20 cellular contexts compared by ENCODE assay signal in genomic region chr10:6704891-6705290, GRCh38.
"Had no signal": no experiment of that assay in that cellular context is flagged by ENCODE, and none has a peak within 500 bp of the region (broad histone marks: within the 10 kb centered on the region; RNA-seq: fewer than 3 reads in every experiment).

No MANE protein-coding gene starts in this region.

- H3K4me1 Mint-ChIP-seq: immature natural killer cell, mesothelial cell of epicardium, naive B cell had no signal

- H3K27me3 ChIP-seq: hepatocyte had no signal

- H3K27ac Mint-ChIP-seq: immature natural killer cell, mesothelial cell of epicardium, naive B cell had no signal

- H3K36me3 Mint-ChIP-seq: immature natural killer cell, mesothelial cell of epicardium had no signal

- H3K4me3 ChIP-seq: coronary artery, dorsolateral prefrontal cortex, esophagus muscularis mucosa, gastroesophageal sphincter, heart left ventricle, hepatocyte, left lung, lower lobe of right lung, mucosa of descending colon had no signal

- H3K9me3 Mint-ChIP-seq: immature natural killer cell, mesothelial cell of epicardium had no signal

- H3K36me3 ChIP-seq: esophagus muscularis mucosa, gastroesophageal sphincter, heart left ventricle, left lung, lower lobe of right lung had no signal

- H3K4me1 ChIP-seq: esophagus muscularis mucosa, foreskin keratinocyte, gastroesophageal sphincter, heart left ventricle, left lung, lower lobe of right lung had no signal

- DNase-seq: dermis blood vessel endothelial cell; dorsolateral prefrontal cortex; effector CD4-positive, alpha-beta T cell; effector memory CD4-positive, alpha-beta T cell; foreskin keratinocyte; heart left ventricle; hypothalamus; immature natural killer cell; left cardiac atrium; left lung; left ventricle myocardium superior; lower lobe of right lung; mesenchymal stem cell; mucosa of descending colon; naive B cell had no signal

- ATAC-seq: foreskin keratinocyte, gastroesophageal sphincter, heart left ventricle, left cardiac atrium, left lung, left ventricle myocardium superior, lower lobe of right lung, mucosa of descending colon had no signal

- H3K4me3 Mint-ChIP-seq: immature natural killer cell, mesothelial cell of epicardium, naive B cell had no signal

- H2AFZ ChIP-seq: hepatocyte had no signal

- H3K79me2 ChIP-seq: hepatocyte had no signal

- H3K27ac ChIP-seq: coronary artery, dorsolateral prefrontal cortex, esophagus muscularis mucosa, foreskin keratinocyte, gastroesophageal sphincter, heart left ventricle, hepatocyte, left lung, lower lobe of right lung had no signal

- H3K4me2 ChIP-seq: hepatocyte had no signal

- H3K9me3 ChIP-seq: esophagus muscularis mucosa, gastroesophageal sphincter, heart left ventricle, left lung, lower lobe of right lung, mucosa of descending colon had no signal
